ENCODE assay signal across 8 cellular contexts in the genomic region with DNA sequence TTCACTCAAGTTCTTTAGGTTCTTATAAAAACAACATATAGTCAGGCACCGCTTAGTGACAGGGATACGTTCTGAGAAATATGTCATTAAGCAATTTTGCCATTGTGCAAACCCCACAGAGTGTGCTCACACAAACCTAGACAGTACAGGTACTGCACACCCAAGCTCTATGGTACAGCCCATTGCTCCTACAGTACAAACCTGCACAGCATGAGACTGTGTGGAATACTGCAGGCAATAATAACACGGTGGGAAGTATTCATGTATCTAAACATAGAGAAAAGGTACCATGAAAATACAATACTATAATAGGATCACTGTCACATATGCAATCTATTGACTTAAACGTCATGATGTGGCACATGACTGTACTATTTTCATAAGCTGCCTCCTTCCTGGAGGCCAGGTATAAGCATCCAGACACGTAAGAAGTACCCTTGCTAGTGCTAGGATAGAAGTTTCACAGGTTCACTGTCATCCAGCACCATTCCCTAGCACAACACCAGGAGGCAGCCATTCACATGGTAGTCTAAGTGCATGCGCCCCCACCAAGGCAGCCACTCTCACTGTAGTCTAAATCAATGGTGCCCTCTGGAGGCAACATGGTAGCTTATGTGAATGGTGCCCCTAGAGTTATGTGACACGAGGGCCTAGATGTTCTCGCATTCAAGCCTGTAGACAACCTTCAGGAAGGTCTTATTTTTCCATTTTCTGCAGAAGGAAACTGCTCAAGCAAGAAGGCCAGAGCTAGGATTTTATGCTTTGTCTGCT.
A peak's percentile ranks its signal among the peaks of the same experiment; 100 is the strongest.
DNase-seq lines count a peak whose midpoint lies in the region; ATAC-seq and TF ChIP-seq lines count a peak whose summit lies in the region.

No MANE protein-coding gene starts in this region.

- H3K4me1 ChIP-seq in BE2C (no peaks in the 10 kb centered on the region; the same call in 1 of the 2 replicates), Panc1 (ENCODE audit: control insufficient read depth, insufficient read depth, low read length) (no peaks in the 10 kb centered on the region)

- TF ChIP-seq CTCF in BE2C (IDR thresholded peaks at IDR 0.05; ENCODE audit: low read depth, low read length) (peak; percentile 50), GM20000 (IDR thresholded peaks at IDR 0.05; ENCODE audit: extremely low read depth, missing control alignments) (peak; percentile 28), Panc1 (IDR thresholded peaks at IDR 0.05) (peak; percentile 57), fibroblast of villous mesenchyme (IDR thresholded peaks at IDR 0.05; ENCODE audit: insufficient read depth, low read depth, low read length) (peak; percentile 54)

- H3K27me3 ChIP-seq in BE2C (no peaks in the 10 kb centered on the region), Panc1 (ENCODE audit: control insufficient read depth, insufficient read depth, low read length) (no peaks in the 10 kb centered on the region)

- no peaks in the 10 kb centered on the region for H3K36me3 ChIP-seq in BE2C
- no peaks in the 10 kb centered on the region for H3K36me3 ChIP-seq in Panc1 (ENCODE audit: control insufficient read depth, insufficient read depth, low read length)

- CTCF ChIA-PET in Panc1 (lab: Charles Lee), result interaction anchor here (1.1 kb wide), 1 partner anchor 143 kb away, joined by 9 read pairs; no protein-coding TSS in a partner anchor

- in situ Hi-C loops in Panc1 (cut with HindIII; ENCODE audit: low pct_unique_long_range_greater_than_20kb, low sequenced_read_pairs), result no loop called here

- intact Hi-C loops in Panc1 (cut with micrococcal nuclease; ENCODE audit: unreplicated experiment), result loop anchor here (2.0 to 10.0 kb wide), 2 partner anchors 62 to 144 kb away; no protein-coding TSS in a partner anchor

- no peaks in the 10 kb centered on the region for H3K9me3 ChIP-seq in BE2C
- H3K9me3 ChIP-seq in Panc1 (ENCODE audit: control insufficient read depth, insufficient read depth, low read depth, low read length), result no peaks in the 10 kb centered on the region

- POLR2A ChIA-PET in Panc1 (lab: Charles Lee), result no interaction called here

- peak; percentile 57 for DNase-seq in BE2C
- no peak for DNase-seq in GM20000 (ENCODE audit: low spot score)
- DNase-seq in Panc1 (ENCODE audit: low read depth, low spot score), result no peak
- DNase-seq in fibroblast of villous mesenchyme (ENCODE audit: low read depth), result peak; percentile 59
- DNase-seq in occipital lobe (lab: John Stamatoyannopoulos, UW), result no peak
- no peak for DNase-seq in GM19240 (ENCODE audit: insufficient read length, low spot score)
- no peak for DNase-seq in NCI-H1436 (lab: John Stamatoyannopoulos, UW)

- no TSS peak for BruUV-seq in Panc1 (replicated peaks; lab: Mats Ljungman, UMichigan)

- ATAC-seq in Panc1, result peak; percentile 73
- ATAC-seq in HG03025 (IDR thresholded peaks at IDR 0.05; ENCODE audit: low FRiP score, unreplicated experiment), result no peak

- H3K4me3 ChIP-seq in BE2C (ENCODE audit: low read depth, low read length) (no peak overlapping the region), Panc1 (ENCODE audit: low read depth in 2 of 2, low read length in 2 of 2) (no peak overlapping the region), fibroblast of villous mesenchyme (ENCODE audit: low read depth, low read length) (no peak overlapping the region)

- no peak overlapping the region for H3K27ac ChIP-seq in Panc1 (ENCODE audit: low read length)

Comparison
In these comparisons a context has a peak if more than half of its experiments do, and no peak if none do; other contexts are left out.
1. DNase-seq: peak in BE2C (single experiment) and fibroblast of villous mesenchyme (single experiment); none in GM20000 (single experiment), Panc1 (single experiment), occipital lobe (single experiment), GM19240 (single experiment) and NCI-H1436 (single experiment).
2. Peak in every context shown above with its lines, with median percentiles within 50 percentile points of each other: CTCF ChIP-seq.